ENCODE assay signal across 1 cellular context in the genomic region with DNA sequence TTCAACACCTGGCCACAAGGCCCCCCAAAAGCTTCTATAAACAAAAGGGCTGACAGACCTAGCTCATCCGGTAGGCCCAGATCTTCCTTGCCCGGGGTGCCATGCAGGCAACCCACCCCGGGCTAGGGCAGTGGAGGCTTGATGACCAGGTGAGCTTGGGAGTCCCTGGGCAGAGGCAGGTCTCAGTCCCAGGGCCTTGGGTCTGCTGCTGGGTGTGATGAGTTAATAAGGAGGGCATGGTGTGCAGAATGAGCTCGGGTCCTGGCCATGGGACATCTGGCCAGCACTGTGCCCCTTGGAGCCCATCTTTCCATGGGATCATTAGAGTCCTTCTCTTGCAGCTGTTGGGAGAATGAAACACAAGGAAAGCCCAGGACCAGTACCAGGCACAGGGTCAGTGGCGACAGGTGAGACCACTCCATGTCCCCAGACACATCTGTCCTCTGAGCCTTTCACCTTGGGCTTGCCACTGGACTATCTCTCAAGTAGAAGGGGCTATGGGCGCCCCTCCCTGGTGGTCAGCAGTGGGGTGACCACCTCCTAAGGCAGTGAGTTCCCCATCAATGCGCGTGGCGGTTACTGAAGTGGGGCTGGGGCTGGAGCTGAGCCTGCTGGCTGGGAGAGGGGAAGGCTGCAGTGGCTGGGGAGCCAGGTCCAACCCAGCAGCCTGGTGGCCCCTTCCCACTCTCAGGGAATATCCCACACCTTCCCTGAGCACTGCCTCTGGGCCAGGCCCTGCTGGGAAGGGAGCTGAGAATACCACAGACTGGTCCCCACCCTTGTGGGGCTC.
TF ChIP-seq lines count a peak whose summit lies in the region.

No MANE protein-coding gene starts in this region.

TF ChIP-seq in HepG2, 621 proteins besides CTCF, POLR2A, EP300 and RAD21:
- TF ChIP-seq ZNF720 (CRISPR knock-in tag; IDR thresholded peaks at IDR 0.05) (no peak), HOMEZ (CRISPR knock-in tag; IDR thresholded peaks at IDR 0.05; ENCODE audit: low read depth) (no peak), SKI (IDR thresholded peaks at IDR 0.05; ENCODE audit: partially characterized antibody) (no peak), ZBTB33 (CRISPR knock-in tag; IDR thresholded peaks at IDR 0.05) (0 out of 2 replicates have a peak, but pooled peaks have one; percentile 25)
